In genomic region chr16:11927288-11927829, GRCh38 we compare ENCODE assay signal across 20 cellular contexts. TPM values are rescaled to one million over a fixed set of nuclear protein-coding genes. Genes with fewer than 3 reads are reported as not detected.
DNase-seq lines count a peak whose midpoint lies in the region; ATAC-seq, FAIRE-seq and TF ChIP-seq lines count a peak whose summit lies in the region.
"Not testable (repeated sequence)": the region's sequence is repeated elsewhere in the genome, so short reads cannot be mapped to it uniquely, and the experiment has no call there.
"Had no signal": no experiment of that assay in that cellular context is flagged by ENCODE, and none has a peak within 500 bp of the region (broad histone marks: within the 10 kb centered on the region; RNA-seq: fewer than 3 reads in every experiment).

No MANE protein-coding gene starts in this region.

- 10% methylated on average over 11 of the region's 13 CpGs for WGBS in K562 (ENCODE audit: insufficient coverage, low coverage, missing lambda C conversion rate)
- 49 to 52% methylated on average over 9 to 13 of the region's 13 CpGs for WGBS in thyroid gland, 2 donors

- H3K9me3 Mint-ChIP-seq in dendritic cell treated with granulocyte-macrophage colony-stimulating factor and Interleukin-4, amounts not matched to agents 40 ng/mL and 50 ng/mL, for 4 days; stimulated activated naive CD8-positive, alpha-beta T cell treated with anti-CD3 and anti-CD28 coated beads, Interleukin-15, amount 100 ng/mL, for 72 hours: not testable (repeated sequence)

- not testable (repeated sequence) for H3K9ac ChIP-seq in K562 (ENCODE audit: insufficient read depth in 1 of 2, low read depth in 2 of 2, low read length in 2 of 2)

- ATAC-seq in K562 = peak; percentile 61
- ATAC-seq in stimulated activated naive CD8-positive, alpha-beta T cell treated with anti-CD3 and anti-CD28 coated beads, Interleukin-15, amount 100 ng/mL, for 72 hours = not testable (repeated sequence)

- not testable (repeated sequence) for H3K4me3 ChIP-seq in HEK293 (ENCODE audit: low read depth, low read length); K562; thyroid gland (replicated peaks in 1 of 3)

- not testable (repeated sequence) for H3K9me1 ChIP-seq in K562 (ENCODE audit: control insufficient read depth, insufficient read depth, low read length)

- not testable (repeated sequence) for H3K4me2 ChIP-seq in K562 (ENCODE audit: insufficient read depth, low read length)

- not testable (repeated sequence) for H3K36me3 Mint-ChIP-seq in dendritic cell treated with granulocyte-macrophage colony-stimulating factor and Interleukin-4, amounts not matched to agents 40 ng/mL and 50 ng/mL, for 4 days (ENCODE audit: low read depth)

- H3K27ac Mint-ChIP-seq in dendritic cell treated with granulocyte-macrophage colony-stimulating factor and Interleukin-4, amounts not matched to agents 40 ng/mL and 50 ng/mL, for 4 days = peak overlapping the region; percentile 4
- H3K27ac Mint-ChIP-seq in stimulated activated naive CD8-positive, alpha-beta T cell treated with anti-CD3 and anti-CD28 coated beads, Interleukin-15, amount 100 ng/mL, for 72 hours = peak overlapping the region; percentile 57 to 67

- 0 out of 2 replicates have a peak overlapping the region, but pooled peaks have one; percentile 44 for H2AFZ ChIP-seq in K562 (ENCODE audit: low read depth, low read length)

- not testable (repeated sequence) for TF ChIP-seq POLR2A in K562 (conservative IDR thresholded peaks at IDR 0.05); erythroblast (IDR thresholded peaks at IDR 0.05; ENCODE audit: low read length); thyroid gland (IDR thresholded peaks at IDR 0.05)

- not testable (repeated sequence) for H3K9me3 ChIP-seq in HEK293 (ENCODE audit: control insufficient read depth, insufficient read depth, low read depth, low read length); K562 (replicated peaks; ENCODE audit: control insufficient read depth, insufficient read depth, low read depth, low read length); thyroid gland

- H3K4me3 Mint-ChIP-seq in dendritic cell treated with granulocyte-macrophage colony-stimulating factor and Interleukin-4, amounts not matched to agents 40 ng/mL and 50 ng/mL, for 4 days; stimulated activated naive CD8-positive, alpha-beta T cell treated with anti-CD3 and anti-CD28 coated beads, Interleukin-15, amount 100 ng/mL, for 72 hours: not testable (repeated sequence)

- intact Hi-C loops in K562 (cut with micrococcal nuclease); dendritic cell treated with granulocyte-macrophage colony-stimulating factor and Interleukin-4, amounts not matched to agents 40 ng/mL and 50 ng/mL, for 4 days (cut with micrococcal nuclease); thyroid gland (cut with DNase I): not testable (repeated sequence)

- not testable (repeated sequence) for BruUV-seq in K562 (replicated peaks; lab: Mats Ljungman, UMichigan)

- H3K79me2 ChIP-seq in K562 (ENCODE audit: control insufficient read depth, insufficient read depth, low read length) = not testable (repeated sequence)

- TF ChIP-seq EP300 in K562 (IDR thresholded peaks at IDR 0.05; ENCODE audit: low read length) = not testable (repeated sequence)

- FAIRE-seq in K562 (lab: Jason Lieb, UNC) = not testable (repeated sequence)

- not testable (repeated sequence) for TF ChIP-seq RAD21 in K562 (CRISPR knock-in tag; conservative IDR thresholded peaks at IDR 0.05 in 1 of 2, IDR thresholded peaks at IDR 0.05 in 1 of 2)

- H3K4me1 Mint-ChIP-seq in dendritic cell treated with granulocyte-macrophage colony-stimulating factor and Interleukin-4, amounts not matched to agents 40 ng/mL and 50 ng/mL, for 4 days (ENCODE audit: low read depth); stimulated activated naive CD8-positive, alpha-beta T cell treated with anti-CD3 and anti-CD28 coated beads, Interleukin-15, amount 100 ng/mL, for 72 hours: not testable (repeated sequence)

- not testable (repeated sequence) for H3K36me3 ChIP-seq in HEK293 (ENCODE audit: control insufficient read depth in 2 of 2, insufficient read depth in 1 of 2, low read length in 2 of 2); K562 (ENCODE audit: control insufficient read depth, insufficient read depth, low read length); thyroid gland

- not testable (repeated sequence) for H3K4me1 ChIP-seq in HEK293 (ENCODE audit: control insufficient read depth, insufficient read depth, low read length); K562 (replicated peaks in 1 of 2; ENCODE audit: control insufficient read depth in 2 of 2, insufficient read depth in 2 of 2, low read length in 2 of 2); thyroid gland

- not testable (repeated sequence) for H3K27ac ChIP-seq in HEK293 (ENCODE audit: extremely low read depth, low read depth, low read length); K562 (ENCODE audit: extremely low read depth, low read depth, low read length); thyroid gland

- in situ Hi-C loops in K562 (cut with MboI) = not testable (repeated sequence)

- H3K27me3 Mint-ChIP-seq in dendritic cell treated with granulocyte-macrophage colony-stimulating factor and Interleukin-4, amounts not matched to agents 40 ng/mL and 50 ng/mL, for 4 days; stimulated activated naive CD8-positive, alpha-beta T cell treated with anti-CD3 and anti-CD28 coated beads, Interleukin-15, amount 100 ng/mL, for 72 hours: not testable (repeated sequence)

- H4K20me1 ChIP-seq in K562 (replicated peaks; ENCODE audit: control insufficient read depth, insufficient read depth, low read length) = not testable (repeated sequence)

- H3K27me3 ChIP-seq in K562 (ENCODE audit: control insufficient read depth in 2 of 2, insufficient read depth in 2 of 2, low read length in 2 of 2); thyroid gland: not testable (repeated sequence)

- DNase-seq in HUDEP-2 (lab: John Stamatoyannopoulos, UW; ENCODE audit: unreplicated experiment in 76 of 76) = peak in 62 of 76 experiments; percentile 8 to 77 (median 44)
- peak in 1 of 4 experiments; percentile 50 for DNase-seq in K562 (ENCODE audit: extremely low read depth in 1 of 4, low spot score in 3 of 4)
- peak; percentile 51 to 55 for DNase-seq in erythroblast (lab: John Stamatoyannopoulos, UW)
- DNase-seq in stimulated activated naive CD8-positive, alpha-beta T cell treated with anti-CD3 and anti-CD28 coated beads, Interleukin-15, amount 100 ng/mL, for 72 hours = not testable (repeated sequence)
- DNase-seq in thyroid gland = peak; percentile 72 to 79

- POLR2A ChIA-PET in HEK293 (lab: Yijun Ruan, JAX) = not testable (repeated sequence)
- POLR2A ChIA-PET in K562 (lab: Yijun Ruan, JAX) = interaction anchor here (1.0 kb wide), 1 partner anchor 11 kb away, joined by 4 read pairs; the partner anchor contains the start of gene GSPT1

- CTCF ChIA-PET in HEK293 (lab: Yijun Ruan, JAX) = interaction anchor here (0.6 kb wide), 1 partner anchor 107 kb away, joined by 3 read pairs; no protein-coding TSS in a partner anchor
- CTCF ChIA-PET in K562 (lab: Yijun Ruan, JAX; ENCODE audit: low intra/inter-chr PET ratio) = not testable (repeated sequence)

- not testable (repeated sequence) for TF ChIP-seq CTCF in HEK293 (tag by site-specific recombination; IDR thresholded peaks at IDR 0.05); K562 (IDR thresholded peaks at IDR 0.05 in 2 of 3, conservative IDR thresholded peaks at IDR 0.05 in 1 of 3; ENCODE audit: insufficient read depth in 2 of 3, low read depth in 1 of 3, low read length in 3 of 3); thyroid gland (IDR thresholded peaks at IDR 0.05)

RNA-seq across cellular contexts. Expression of gene GSPT1, which starts 11.6 kb away (rescaled TPM):
- 57.0 and 199 TPM in 2 replicates for total RNA-seq in K562 (2011; cell fraction: chromatin; rRNA removed; ENCODE audit: low replicate concordance)
- 38.0 and 40.4 TPM in 2 replicates for total RNA-seq in K562 (2011; cell fraction: nucleolus; rRNA removed)
- total RNA-seq in K562 (2011; cell fraction: nucleoplasm; rRNA removed) = 65.7 and 69.3 TPM in 2 replicates
- total RNA-seq in K562 (2014; rRNA removed) (107 TPM in 2 replicates), K562 (2014; rRNA removed; fragmentation: Illumina TruSeq; extraction: Trizol) (151 and 161 TPM in 2 replicates), K562 (2015; rRNA removed; fragmentation: Illumina TruSeq; extraction: Trizol) (147 and 148 TPM in 2 replicates), K562 (2021) (210 and 219 TPM in 2 replicates), thyroid gland (100 to 1,000 TPM in 1 of 4 donors, 10 to 100 TPM in 3; 71.9 to 106 (median 86.6) TPM)
- polyA plus RNA-seq in K562 (2011; rRNA removed) (126 and 162 TPM in 2 replicates), K562 (2014; fragmentation: Illumina TruSeq; extraction: Trizol) (219 and 269 TPM in 2 replicates), K562 (2014; fragmentation: Nextera tagmentation; extraction: Ambion mirVana) (10 to 100 TPM; 63.8 to 75.0 TPM), K562 (2014; rRNA removed) (111 and 132 TPM in 2 replicates)
- polyA plus RNA-seq in K562 (2011; cell fraction: cytosol; rRNA removed) = 34.0 and 61.3 TPM in 2 replicates
- polyA plus RNA-seq in K562 (2011; cell fraction: nucleus; rRNA removed) = 44.0 and 62.3 TPM in 2 replicates
- polyA plus RNA-seq in K562 (2012) = 105 and 133 TPM in 2 replicates
- polyA minus RNA-seq in K562 (2011; rRNA and poly(A)+ RNA removed) = 195 and 213 TPM in 2 replicates
- 105 and 141 TPM in 2 replicates for polyA minus RNA-seq in K562 (2011; cell fraction: cytosol; rRNA and poly(A)+ RNA removed)
- polyA minus RNA-seq in K562 (2011; cell fraction: nucleus; rRNA and poly(A)+ RNA removed) = 21.4 and 47.9 TPM in 2 replicates

RNA-seq across cellular contexts. Expression of gene NPIPB2, which starts 14.5 kb away (rescaled TPM):
- total RNA-seq in K562 (2011; cell fraction: chromatin; rRNA removed; ENCODE audit: low replicate concordance) = 60.6 and 96.4 TPM in 2 replicates
- total RNA-seq in K562 (2011; cell fraction: nucleolus; rRNA removed) = 14.0 and 22.1 TPM in 2 replicates
- total RNA-seq in K562 (2011; cell fraction: nucleoplasm; rRNA removed) = 23.3 and 36.0 TPM in 2 replicates
- total RNA-seq in K562 (2014; rRNA removed) (0.86 and 1.4 TPM in 2 replicates), K562 (2014; rRNA removed; fragmentation: Illumina TruSeq; extraction: Trizol) (1.8 and 1.9 TPM in 2 replicates), K562 (2015; rRNA removed; fragmentation: Illumina TruSeq; extraction: Trizol) (2.9 and 3.4 TPM in 2 replicates), K562 (2021) (2.9 and 4.1 TPM in 2 replicates), thyroid gland (10 to 100 TPM in 1 of 4 donors, 1 to 10 TPM in 3; 5.9 to 34.4 (median 9.7) TPM)
- polyA plus RNA-seq in K562 (2011; rRNA removed) (1.0 and 1.9 TPM in 2 replicates), K562 (2014; fragmentation: Illumina TruSeq; extraction: Trizol) (0.58 and 0.91 TPM in 2 replicates), K562 (2014; fragmentation: Nextera tagmentation; extraction: Ambion mirVana) (under 1 TPM in 1 of 2 experiments, not detected in 1; 0.21 TPM), K562 (2014; rRNA removed) (1.9 and 3.6 TPM in 2 replicates)
- polyA plus RNA-seq in K562 (2011; cell fraction: cytosol; rRNA removed) = 0.39 and 1.7 TPM in 2 replicates
- polyA plus RNA-seq in K562 (2011; cell fraction: nucleus; rRNA removed) = 16.3 and 24.2 TPM in 2 replicates
- polyA plus RNA-seq in K562 (2012) = 2.3 and 4.0 TPM in 2 replicates
- 6.6 and 7.1 TPM in 2 replicates for polyA minus RNA-seq in K562 (2011; rRNA and poly(A)+ RNA removed)
- 1.9 and 2.8 TPM in 2 replicates for polyA minus RNA-seq in K562 (2011; cell fraction: cytosol; rRNA and poly(A)+ RNA removed)
- polyA minus RNA-seq in K562 (2011; cell fraction: nucleus; rRNA and poly(A)+ RNA removed) = 7.0 and 9.3 TPM in 2 replicates
- total RNA-seq: Daoy had no signal

RNA-seq across cellular contexts. Expression of gene TNFRSF17, which starts 37.7 kb away (rescaled TPM):
- not detected in 2 replicates for total RNA-seq in K562 (2011; cell fraction: chromatin; rRNA removed; ENCODE audit: low replicate concordance)
- total RNA-seq in K562 (2011; cell fraction: nucleolus; rRNA removed) = not detected in 2 replicates
- not detected in 2 replicates for total RNA-seq in K562 (2011; cell fraction: nucleoplasm; rRNA removed)
- not detected in 2 replicates for total RNA-seq in K562 (2014; rRNA removed)
- total RNA-seq in K562 (2014; rRNA removed; fragmentation: Illumina TruSeq; extraction: Trizol) = not detected in 2 replicates
- not detected in 2 replicates for total RNA-seq in K562 (2015; rRNA removed; fragmentation: Illumina TruSeq; extraction: Trizol)
- total RNA-seq in K562 (2021) = not detected in 2 replicates
- not detected in 2 replicates for polyA plus RNA-seq in K562 (2011; rRNA removed)
- not detected in 2 replicates for polyA plus RNA-seq in K562 (2011; cell fraction: cytosol; rRNA removed)
- not detected in 2 replicates for polyA plus RNA-seq in K562 (2011; cell fraction: nucleus; rRNA removed)
- polyA plus RNA-seq in K562 (2012) = not detected in 2 replicates
- not detected in 2 replicates for polyA plus RNA-seq in K562 (2014; fragmentation: Illumina TruSeq; extraction: Trizol)
- not detected for polyA plus RNA-seq in K562 (2014; fragmentation: Nextera tagmentation; extraction: Ambion mirVana)
- not detected in 2 replicates for polyA plus RNA-seq in K562 (2014; rRNA removed)
- polyA minus RNA-seq in K562 (2011; rRNA and poly(A)+ RNA removed) = not detected in 2 replicates
- polyA minus RNA-seq in K562 (2011; cell fraction: cytosol; rRNA and poly(A)+ RNA removed) = not detected in 2 replicates
- polyA minus RNA-seq in K562 (2011; cell fraction: nucleus; rRNA and poly(A)+ RNA removed) = not detected in 2 replicates
- total RNA-seq in thyroid gland = under 1 TPM in 1 of 4 donors, not detected in 3; 0.67 TPM
- total RNA-seq: A172; A673; Caco-2; Calu3; CD4-positive, alpha-beta memory T cell; CD4-positive, alpha-beta T cell; CD4-positive, CD25-positive, alpha-beta regulatory T cell; CD8-positive, alpha-beta memory T cell; CD8-positive, alpha-beta T cell; Daoy had no signal
- polyA plus RNA-seq: A549; AG04450; BJ; CD4-positive, CD25-positive, alpha-beta regulatory T cell; CD8-positive, alpha-beta memory T cell had no signal

RNA-seq across cellular contexts. Expression of gene SNX29, which starts 49.2 kb away (rescaled TPM):
- total RNA-seq in K562 (2011; cell fraction: chromatin; rRNA removed; ENCODE audit: low replicate concordance) = 65.5 and 121 TPM in 2 replicates
- total RNA-seq in K562 (2011; cell fraction: nucleolus; rRNA removed) = 41.4 and 46.6 TPM in 2 replicates
- 50.2 and 55.7 TPM in 2 replicates for total RNA-seq in K562 (2011; cell fraction: nucleoplasm; rRNA removed)
- total RNA-seq in K562 (2014; rRNA removed) = 4.5 and 8.3 TPM in 2 replicates
- 4.8 and 5.4 TPM in 2 replicates for total RNA-seq in K562 (2014; rRNA removed; fragmentation: Illumina TruSeq; extraction: Trizol)
- total RNA-seq in K562 (2015; rRNA removed; fragmentation: Illumina TruSeq; extraction: Trizol) = 6.9 and 7.2 TPM in 2 replicates
- total RNA-seq in K562 (2021) = 10.2 and 12.8 TPM in 2 replicates
- 4.8 and 6.5 TPM in 2 replicates for polyA plus RNA-seq in K562 (2011; rRNA removed)
- polyA plus RNA-seq in K562 (2011; cell fraction: cytosol; rRNA removed) = 3.0 and 4.4 TPM in 2 replicates
- 3.4 and 6.4 TPM in 2 replicates for polyA plus RNA-seq in K562 (2011; cell fraction: nucleus; rRNA removed)
- 7.0 and 8.2 TPM in 2 replicates for polyA plus RNA-seq in K562 (2012)
- polyA plus RNA-seq in K562 (2014; fragmentation: Illumina TruSeq; extraction: Trizol) = 4.8 TPM in 2 replicates
- 1 to 10 TPM; 1.5 to 5.5 TPM for polyA plus RNA-seq in K562 (2014; fragmentation: Nextera tagmentation; extraction: Ambion mirVana)
- polyA plus RNA-seq in K562 (2014; rRNA removed) = 3.7 and 4.1 TPM in 2 replicates
- polyA minus RNA-seq in K562 (2011; rRNA and poly(A)+ RNA removed) = 13.4 and 13.6 TPM in 2 replicates
- 7.3 and 9.1 TPM in 2 replicates for polyA minus RNA-seq in K562 (2011; cell fraction: cytosol; rRNA and poly(A)+ RNA removed)
- polyA minus RNA-seq in K562 (2011; cell fraction: nucleus; rRNA and poly(A)+ RNA removed) = 12.8 and 26.5 TPM in 2 replicates
- total RNA-seq in thyroid gland = 10 to 100 TPM; 20.8 to 51.1 (median 31.5) TPM
